In genomic region chr11:20111871-20112270, GRCh38 we compare ENCODE assay signal across 12 cellular contexts. TPM values are rescaled to one million over a fixed set of nuclear protein-coding genes. Genes with fewer than 3 reads are reported as not detected.
DNase-seq lines count a peak whose midpoint lies in the region; TF ChIP-seq lines count a peak whose summit lies in the region.
"Had no signal": no experiment of that assay in that cellular context is flagged by ENCODE, and none has a peak within 500 bp of the region (broad histone marks: within the 10 kb centered on the region; RNA-seq: fewer than 3 reads in every experiment).

No MANE protein-coding gene starts in this region.

- no peak for TF ChIP-seq POLR2A in thyroid gland (IDR thresholded peaks at IDR 0.05)

- DNase-seq in NT2/D1 (ENCODE audit: low read depth, low spot score) (no peak), dorsolateral prefrontal cortex (no peak), thyroid gland (no peak), NCI-H524 treated with DMSO at 0.1 percent for 48 hours (lab: John Stamatoyannopoulos, UW) (no peak), activated T-cell treated with anti-CD3 and anti-CD28 coated beads for 4 hours (no peak), NCI-H1930 (lab: John Stamatoyannopoulos, UW) (no peak), DMS114 treated with DMSO at 0.1 percent for 48 hours (lab: John Stamatoyannopoulos, UW; ENCODE audit: unreplicated experiment) (no peak)
- DNase-seq: activated CD4-positive, CD25-positive, alpha-beta regulatory T cell treated with anti-CD3 and anti-CD28 coated beads, Interleukin-2, amount 50 U/mL, for 72 hours; activated gamma-delta T cell had no signal

- H3K9ac ChIP-seq in NT2/D1 (ENCODE audit: insufficient read length, low read depth) = peak overlapping the region; percentile 17

- 60% methylated on average over 1 of the region's 1 CpG; no CpG with 5 or more reads in 1 of the 2 experiments for WGBS in mesodermal cell (ENCODE audit: insufficient coverage in 2 of 2), 2 experiments
- WGBS in thyroid gland, 2 donors = 100% methylated on average over 1 of the region's 1 CpG

- TF ChIP-seq CTCF in dorsolateral prefrontal cortex (IDR thresholded peaks at IDR 0.05 in 54 of 56, conservative IDR thresholded peaks at IDR 0.05 in 2 of 56; ENCODE audit: low read depth in 1 of 56, partially characterized antibody in 56 of 56) (no peak), thyroid gland (IDR thresholded peaks at IDR 0.05) (no peak)

- H3K9me3 ChIP-seq in NT2/D1 (ENCODE audit: insufficient read depth, low read length) (no peaks in the 10 kb centered on the region), mesodermal cell (ENCODE audit: control insufficient read depth, low read length) (no peaks in the 10 kb centered on the region), thyroid gland (no peaks in the 10 kb centered on the region)
- H3K9me3 ChIP-seq: MG63 had no signal

- peak overlapping the region in 56 of 59 donors; percentile 2 to 87 (median 75) for H3K27ac ChIP-seq in dorsolateral prefrontal cortex
- H3K27ac ChIP-seq in mesodermal cell (ENCODE audit: low read depth, low read length, severe bottlenecking) = peak overlapping the region; percentile 88
- H3K27ac ChIP-seq in thyroid gland = peak overlapping the region; percentile 89 to 93 (median 91)

- H3K27me3 ChIP-seq in NT2/D1 (ENCODE audit: insufficient read depth, insufficient read length) (no peaks in the 10 kb centered on the region), dorsolateral prefrontal cortex (no peaks in the 10 kb centered on the region), thyroid gland (no peaks in the 10 kb centered on the region)
- H3K27me3 ChIP-seq: MG63 had no signal

- H3K4me1 ChIP-seq in NT2/D1 (ENCODE audit: insufficient read depth, insufficient read length) (peaks cover 3% of the 10 kb centered on the region), mesodermal cell (ENCODE audit: control insufficient read depth, insufficient read depth, low read length, poor library complexity, severe bottlenecking) (peaks cover 17% of the 10 kb centered on the region), thyroid gland (peaks cover 18 to 30% of the 10 kb centered on the region in 2 donors)

- intact Hi-C loops in dorsolateral prefrontal cortex (cut with DNase I) (loop anchor here (5.0 kb wide), 3 partner anchors 160 to 555 kb away; no protein-coding TSS in a partner anchor), thyroid gland (cut with DNase I) (no loop called here)

- H3K36me3 ChIP-seq in NT2/D1 (ENCODE audit: insufficient read depth, insufficient read length, low read length) (peaks cover 80% of the 10 kb centered on the region), mesodermal cell (ENCODE audit: control insufficient read depth, insufficient read depth, low read length) (peaks cover 41% of the 10 kb centered on the region), thyroid gland (peaks cover 28 to 34% of the 10 kb centered on the region in 2 donors)

- H3K4me3 ChIP-seq in NT2/D1 (ENCODE audit: insufficient read length, low read depth) = no peak overlapping the region
- H3K4me3 ChIP-seq in dorsolateral prefrontal cortex = peak overlapping the region in 4 of 59 donors; percentile 20 to 39 (median 28)
- no peak overlapping the region for H3K4me3 ChIP-seq in mesodermal cell (ENCODE audit: extremely low read depth, insufficient read depth, low read length, poor library complexity, severe bottlenecking)
- H3K4me3 ChIP-seq in thyroid gland (replicated peaks in 1 of 3) = no peak overlapping the region
- H3K4me3 ChIP-seq: MG63 had no signal

RNA-seq across cellular contexts. Expression of gene DBX1, which starts 48.4 kb away (rescaled TPM):
- total RNA-seq in dorsolateral prefrontal cortex = not detected
- polyA plus RNA-seq in mesodermal cell (2013, experiment 1 of 2) = not detected
- not detected for polyA plus RNA-seq in mesodermal cell (2013, experiment 2 of 2)
- total RNA-seq in thyroid gland = not detected
- total RNA-seq: myocyte had no signal
